ENCODE assay signal across 18 cellular contexts in the genomic region with DNA sequence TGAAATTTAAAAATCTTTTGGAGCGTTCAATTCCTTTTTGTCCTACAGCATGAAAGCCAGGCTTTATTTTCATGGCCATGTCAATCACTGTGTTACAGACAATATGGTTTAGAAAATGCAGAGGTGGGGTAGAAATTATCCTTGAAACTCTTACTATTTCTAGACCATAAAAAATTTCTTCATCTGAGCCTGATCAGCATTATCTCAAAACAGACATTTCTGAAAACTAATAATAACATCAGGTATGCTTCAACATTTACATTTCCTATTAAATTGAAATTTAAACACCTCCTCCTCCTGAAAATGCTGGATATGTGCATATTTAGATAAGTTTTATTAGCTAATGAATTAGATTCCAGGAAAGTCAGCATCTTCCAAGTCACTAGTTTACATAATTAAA.
DNase-seq lines count a peak whose midpoint lies in the region; ATAC-seq and TF ChIP-seq lines count a peak whose summit lies in the region.
"Had no signal": no experiment of that assay in that cellular context is flagged by ENCODE, and none has a peak within 500 bp of the region (broad histone marks: within the 10 kb centered on the region; RNA-seq: fewer than 3 reads in every experiment).

No MANE protein-coding gene starts in this region.

- no peaks in the 10 kb centered on the region for H3K27me3 ChIP-seq in GM23338 (ENCODE audit: insufficient read depth)
- H3K27me3 ChIP-seq in HAP-1 (ENCODE audit: low read depth): no peaks in the 10 kb centered on the region
- H3K27me3 ChIP-seq in HUES64 (ENCODE audit: insufficient read depth, low read length): no peaks in the 10 kb centered on the region
- H3K27me3 ChIP-seq: BLaER1 treated with 17β-estradiol and CSF1 and Interleukin-3, amounts not matched to agents 10 nM and 100 nM had no signal

- no peaks in the 10 kb centered on the region for H3K27me3 Mint-ChIP-seq in GM23338 (ENCODE audit: insufficient read depth, low read depth, poor library complexity)
- H3K27me3 Mint-ChIP-seq: B cell; CD4-positive, alpha-beta T cell had no signal

- H2AFZ ChIP-seq in GM23338: no peak overlapping the region

- peaks cover 16% of the 10 kb centered on the region for H3K36me3 Mint-ChIP-seq in GM23338 (ENCODE audit: low read depth)
- H3K36me3 Mint-ChIP-seq: CD8-positive, alpha-beta T cell had no signal

- DNase-seq in GM23338 (ENCODE audit: low spot score) (no peak), HAP-1 (ENCODE audit: low spot score in 2 of 2) (peak; percentile 29 to 96), superior temporal gyrus (ENCODE audit: extremely low spot score) (no peak)
- DNase-seq in stimulated activated CD4-positive, alpha-beta T cell treated with anti-CD3 and anti-CD28 coated beads, Interleukin-4, amount 100 ng/mL, for 1 hour: no peak
- DNase-seq: AML-193; Caco-2; Calu3; CD4-positive, alpha-beta T cell; CD8-positive, alpha-beta T cell; DMS79 treated with DMSO at 0.1 percent for 48 hours; GF-D8 had no signal

- H3K36me3 ChIP-seq in GM23338 (ENCODE audit: insufficient read depth) (no peaks in the 10 kb centered on the region), HAP-1 (replicated peaks) (no peaks in the 10 kb centered on the region), HUES64 (ENCODE audit: insufficient read depth, low read length) (no peaks in the 10 kb centered on the region)
- H3K36me3 ChIP-seq: BLaER1 treated with 17β-estradiol and CSF1 and Interleukin-3, amounts not matched to agents 10 nM and 100 nM had no signal

- H3K4me1 Mint-ChIP-seq in GM23338: peaks cover 15% of the 10 kb centered on the region
- H3K4me1 Mint-ChIP-seq: B cell had no signal

- peak overlapping the region; percentile 63 for H3K4me2 ChIP-seq in GM23338
- H3K4me2 ChIP-seq: A549; BLaER1 treated with 17β-estradiol and CSF1 and Interleukin-3, amounts not matched to agents 10 nM and 100 nM had no signal

- WGBS in HUES64: 100% methylated on average over 1 of the region's 1 CpG

- H3F3A ChIP-seq in GM23338 (replicated peaks; ENCODE audit: low read depth): no peaks in the 10 kb centered on the region

- H3K4me3 Mint-ChIP-seq in GM23338: no peak overlapping the region
- H3K4me3 Mint-ChIP-seq: B cell; CD4-positive, alpha-beta T cell; CD8-positive, alpha-beta T cell had no signal

- no peak overlapping the region for H3K9ac ChIP-seq in HUES64 (ENCODE audit: low read depth, low read length)
- H3K9ac ChIP-seq: BLaER1 treated with 17β-estradiol and CSF1 and Interleukin-3, amounts not matched to agents 10 nM and 100 nM had no signal

- H3K4me1 ChIP-seq in GM23338 (ENCODE audit: insufficient read depth) (peaks cover 15% of the 10 kb centered on the region), HAP-1 (peaks cover 18% of the 10 kb centered on the region), HUES64 (ENCODE audit: insufficient read depth, low read length) (peaks cover 9% of the 10 kb centered on the region; the same call in 1 of the 2 replicates)
- H3K4me1 ChIP-seq: A549; BLaER1 treated with 17β-estradiol and CSF1 and Interleukin-3, amounts not matched to agents 10 nM and 100 nM; Caco-2 had no signal

- no peaks in the 10 kb centered on the region for H3K79me2 ChIP-seq in GM23338 (replicated peaks; ENCODE audit: insufficient read depth)

- peaks cover 20% of the 10 kb centered on the region; the same call in 2 of the 3 replicates for H3K9me3 Mint-ChIP-seq in GM23338

- no peak overlapping the region for H3K27ac Mint-ChIP-seq in GM23338
- H3K27ac Mint-ChIP-seq: B cell; CD4-positive, alpha-beta T cell; CD8-positive, alpha-beta T cell had no signal

- H3K9me2 ChIP-seq in GM23338 (ENCODE audit: insufficient read depth): no peaks in the 10 kb centered on the region; the same call in 1 of the 2 replicates

- no peaks in the 10 kb centered on the region for H4K20me1 ChIP-seq in GM23338 (replicated peaks; ENCODE audit: insufficient read depth)
- H4K20me1 ChIP-seq: BLaER1 treated with 17β-estradiol and CSF1 and Interleukin-3, amounts not matched to agents 10 nM and 100 nM had no signal

- H3K9me3 ChIP-seq in HAP-1 (no peaks in the 10 kb centered on the region), HUES64 (ENCODE audit: insufficient read depth, low read depth, low read length) (no peaks in the 10 kb centered on the region)
- H3K9me3 ChIP-seq: A549; BLaER1 treated with 17β-estradiol and CSF1 and Interleukin-3, amounts not matched to agents 10 nM and 100 nM; Caco-2 had no signal

- H3K27ac ChIP-seq in GM23338 (ENCODE audit: low read depth) (no peak overlapping the region), HUES64 (ENCODE audit: low read depth, low read length) (peak overlapping the region; percentile 9; the same call in 1 of the 2 replicates)
- H3K27ac ChIP-seq: 22Rv1; A549; BLaER1 treated with 17β-estradiol and CSF1 and Interleukin-3, amounts not matched to agents 10 nM and 100 nM; C4-2B had no signal

- H3K4me3 ChIP-seq in GM23338 (no peak overlapping the region), HAP-1 (no peak overlapping the region), HUES64 (ENCODE audit: low read length) (no peak overlapping the region)
- H3K4me3 ChIP-seq: A549; BLaER1 treated with 17β-estradiol and CSF1 and Interleukin-3, amounts not matched to agents 10 nM and 100 nM had no signal

- no peak for TF ChIP-seq CTCF in GM23338 (conservative IDR thresholded peaks at IDR 0.05; ENCODE audit: low read depth in 2 of 2)

- ATAC-seq in GM23338 (no peak), GM18873 (IDR thresholded peaks at IDR 0.05; ENCODE audit: low FRiP score, unreplicated experiment) (no peak)
- ATAC-seq: A549; CD8-positive, alpha-beta T cell had no signal

- in situ Hi-C loops in HAP-1 (cut with MboI; ENCODE audit: low sequenced_read_pairs): no loop called here

TF ChIP-seq in GM23338, 12 proteins besides CTCF, POLR2A, EP300 and RAD21:
- TF ChIP-seq ZNF114 (CRISPR knock-in tag; IDR thresholded peaks at IDR 0.05) (no peak), JUNB (IDR thresholded peaks at IDR 0.05; ENCODE audit: unreplicated experiment) (no peak)

Comparison
In these comparisons a context has a peak if more than half of its experiments do, and no peak if none do; other contexts are left out.
1. DNase-seq: peak in HAP-1 (2 of 2); none in GM23338 (single experiment), stimulated activated CD4-positive, alpha-beta T cell treated with anti-CD3 and anti-CD28 coated beads, Interleukin-4, amount 100 ng/mL, for 1 hour (single experiment) and superior temporal gyrus (single experiment).